ENCODE assay signal across 13 cellular contexts in genomic region chr19:46759817-46760333, GRCh38. TPM values are rescaled to one million over a fixed set of nuclear protein-coding genes. Genes with fewer than 3 reads are reported as not detected.
DNase-seq lines count a peak whose midpoint lies in the region; ATAC-seq and TF ChIP-seq lines count a peak whose summit lies in the region.
"Had no signal": no experiment of that assay in that cellular context is flagged by ENCODE, and none has a peak within 500 bp of the region (broad histone marks: within the 10 kb centered on the region; RNA-seq: fewer than 3 reads in every experiment).

No MANE protein-coding gene starts in this region.

- H3K4ac ChIP-seq in trophoblast cell (ENCODE audit: low read depth, low read length) = no peak overlapping the region

- peak; percentile 39 for DNase-seq in H4 (ENCODE audit: low spot score)
- peak; percentile 62 for DNase-seq in amniotic stem cell (lab: John Stamatoyannopoulos, UW)
- DNase-seq in fibroblast of villous mesenchyme (ENCODE audit: low read depth) = peak; percentile 87
- no peak for DNase-seq in activated T-helper 1 cell treated with anti-CD3 and anti-CD28 coated beads, Interleukin-12 subunit alpha, Interleukin-12 subunit beta, Interleukin-2, Interleukin-4 antibody, amounts not matched to agents 30 ng/mL and 10 ng/mL and 1 ng/mL, durations not matched to agents 14 hours and 24 hours and 36 hours (ENCODE audit: low spot score)
- DNase-seq in activated CD4-positive, alpha-beta T cell treated with anti-CD3 and anti-CD28 coated beads, Interleukin-2, amount 50 U/mL, for 4 hours = no peak
- no peak for DNase-seq in trophoblast cell
- DNase-seq: activated CD8-positive, alpha-beta memory T cell treated with anti-CD3 and anti-CD28 coated beads, Interleukin-2, amount 50 U/mL, for 4 hours; cerebellar nuclear complex; NCI-H526 treated with DMSO at 0.1 percent for 48 hours; T-helper 1 cell had no signal

- H3K4me3 ChIP-seq in fibroblast of villous mesenchyme (ENCODE audit: low read depth, low read length) = no peak overlapping the region
- no peak overlapping the region for H3K4me3 ChIP-seq in skin epidermis
- H3K4me3 ChIP-seq in trophoblast cell (ENCODE audit: low read depth, low read length) = no peak overlapping the region
- H3K4me3 ChIP-seq: tibial artery had no signal

- H4K8ac ChIP-seq in trophoblast cell (ENCODE audit: low read depth, low read length) = no peak overlapping the region

- H3K36me3 Mint-ChIP-seq in activated T-helper 1 cell treated with anti-CD3 and anti-CD28 coated beads, Interleukin-12 subunit alpha, Interleukin-12 subunit beta, Interleukin-2, Interleukin-4 antibody, amounts not matched to agents 30 ng/mL and 10 ng/mL and 1 ng/mL, durations not matched to agents 14 hours and 24 hours and 36 hours (ENCODE audit: low read depth) = peaks cover 4% of the 10 kb centered on the region

- no peaks in the 10 kb centered on the region for H3K4me1 Mint-ChIP-seq in activated T-helper 1 cell treated with anti-CD3 and anti-CD28 coated beads, Interleukin-12 subunit alpha, Interleukin-12 subunit beta, Interleukin-2, Interleukin-4 antibody, amounts not matched to agents 30 ng/mL and 10 ng/mL and 1 ng/mL, durations not matched to agents 14 hours and 24 hours and 36 hours (ENCODE audit: low read depth)

- no peak for TF ChIP-seq CTCF in fibroblast of villous mesenchyme (IDR thresholded peaks at IDR 0.05; ENCODE audit: insufficient read depth, low read depth, low read length)

- H3K27ac Mint-ChIP-seq in activated T-helper 1 cell treated with anti-CD3 and anti-CD28 coated beads, Interleukin-12 subunit alpha, Interleukin-12 subunit beta, Interleukin-2, Interleukin-4 antibody, amounts not matched to agents 30 ng/mL and 10 ng/mL and 1 ng/mL, durations not matched to agents 14 hours and 24 hours and 36 hours = no peak overlapping the region

- no peaks in the 10 kb centered on the region for H3K9me3 Mint-ChIP-seq in activated T-helper 1 cell treated with anti-CD3 and anti-CD28 coated beads, Interleukin-12 subunit alpha, Interleukin-12 subunit beta, Interleukin-2, Interleukin-4 antibody, amounts not matched to agents 30 ng/mL and 10 ng/mL and 1 ng/mL, durations not matched to agents 14 hours and 24 hours and 36 hours

- H3K4me1 ChIP-seq in trophoblast cell (ENCODE audit: control insufficient read depth in 1 of 2, insufficient read depth in 2 of 2, low read length in 2 of 2) = no peaks in the 10 kb centered on the region

- H3K14ac ChIP-seq in trophoblast cell (ENCODE audit: low read length) = no peak overlapping the region

- H3K27me3 Mint-ChIP-seq in activated T-helper 1 cell treated with anti-CD3 and anti-CD28 coated beads, Interleukin-12 subunit alpha, Interleukin-12 subunit beta, Interleukin-2, Interleukin-4 antibody, amounts not matched to agents 30 ng/mL and 10 ng/mL and 1 ng/mL, durations not matched to agents 14 hours and 24 hours and 36 hours (ENCODE audit: insufficient read depth) = no peaks in the 10 kb centered on the region

- H2BK120ac ChIP-seq in trophoblast cell (ENCODE audit: insufficient read depth, low read length, poor library complexity) = no peak overlapping the region

- no peak overlapping the region for H3K18ac ChIP-seq in trophoblast cell (ENCODE audit: low read length)

- no peak overlapping the region for H3K9ac ChIP-seq in trophoblast cell (ENCODE audit: low read length)

- no peak overlapping the region for H3K4me3 Mint-ChIP-seq in activated T-helper 1 cell treated with anti-CD3 and anti-CD28 coated beads, Interleukin-12 subunit alpha, Interleukin-12 subunit beta, Interleukin-2, Interleukin-4 antibody, amounts not matched to agents 30 ng/mL and 10 ng/mL and 1 ng/mL, durations not matched to agents 14 hours and 24 hours and 36 hours

- H3K79me2 ChIP-seq in trophoblast cell (ENCODE audit: control insufficient read depth, insufficient read depth, low read length, poor library complexity) = no peaks in the 10 kb centered on the region

- no peak overlapping the region for H2BK5ac ChIP-seq in trophoblast cell (ENCODE audit: low read depth, low read length, poor library complexity)

- H4K12ac ChIP-seq in trophoblast cell (ENCODE audit: low read depth, low read length) = no peak overlapping the region

- intact Hi-C loops in activated T-helper 1 cell treated with anti-CD3 and anti-CD28 coated beads, Interleukin-12 subunit alpha, Interleukin-12 subunit beta, Interleukin-2, Interleukin-4 antibody, amounts not matched to agents 30 ng/mL and 10 ng/mL and 1 ng/mL, durations not matched to agents 14 hours and 24 hours and 36 hours (cut with micrococcal nuclease) = no loop called here

- H3K23ac ChIP-seq in trophoblast cell (ENCODE audit: low read length) = no peak overlapping the region

- H3K4me2 ChIP-seq in trophoblast cell (ENCODE audit: low read length) = no peak overlapping the region

- whole genome bisulfite sequencing in trophoblast cell (ENCODE audit: extremely low coverage, insufficient coverage, insufficient read length) = no CpG with 5 or more reads among the region's 7 CpGs

- H2AK5ac ChIP-seq in trophoblast cell (ENCODE audit: low read length) = no peak overlapping the region

- no peak overlapping the region for H4K91ac ChIP-seq in trophoblast cell (ENCODE audit: low read depth, low read length)

- H3K27ac ChIP-seq in skin epidermis = peak overlapping the region in 14 of 21 experiments; percentile 14 to 78 (median 42)
- H3K27ac ChIP-seq in trophoblast cell (ENCODE audit: low read depth, low read length) = no peak overlapping the region

- H2AFZ ChIP-seq in trophoblast cell (ENCODE audit: insufficient read depth, low read length, poor library complexity) = no peak overlapping the region

- ATAC-seq in GM21717 (IDR thresholded peaks at IDR 0.05; ENCODE audit: unreplicated experiment) = no peak

- peaks cover 19 to 25% of the 10 kb centered on the region in 2 experiments for H3K36me3 ChIP-seq in trophoblast cell (ENCODE audit: control insufficient read depth in 1 of 2, insufficient read depth in 2 of 2, low read length in 2 of 2)

- H2BK12ac ChIP-seq in trophoblast cell (ENCODE audit: low read length) = no peak overlapping the region

- peaks cover 2% of the 10 kb centered on the region for H3K9me3 ChIP-seq in trophoblast cell (ENCODE audit: insufficient read depth, low read depth, low read length)
- H3K9me3 ChIP-seq: tibial artery had no signal

- H3K27me3 ChIP-seq in trophoblast cell (ENCODE audit: insufficient read depth, low read length) = no peaks in the 10 kb centered on the region
- H3K27me3 ChIP-seq: tibial artery had no signal

- H3K79me1 ChIP-seq in trophoblast cell (ENCODE audit: low read length) = no peaks in the 10 kb centered on the region

RNA-seq across cellular contexts. Expression of gene STRN4, which starts 13.6 kb away (rescaled TPM):
- 29.9 and 33.5 TPM in 2 replicates for total RNA-seq in H4 (2014; rRNA removed; shearing (Covaris generic))
- total RNA-seq in fibroblast of villous mesenchyme = 66.5 and 75.1 TPM in 2 replicates
- total RNA-seq in activated T-helper 1 cell treated with anti-CD3 and anti-CD28 coated beads, Interleukin-12 subunit alpha, Interleukin-12 subunit beta, Interleukin-2, Interleukin-4 antibody, amounts not matched to agents 30 ng/mL and 10 ng/mL and 1 ng/mL, durations not matched to agents 14 hours and 24 hours and 36 hours = 106 and 116 TPM in 2 replicates
- polyA plus RNA-seq in trophoblast cell (2013) = 65.1 and 66.3 TPM in 2 replicates

RNA-seq across cellular contexts. Expression of gene FKRP, which starts 14.0 kb away (rescaled TPM):
- total RNA-seq in H4 (2014; rRNA removed; shearing (Covaris generic)) = 16.2 and 33.4 TPM in 2 replicates
- total RNA-seq in fibroblast of villous mesenchyme = 18.1 and 19.6 TPM in 2 replicates
- total RNA-seq in activated T-helper 1 cell treated with anti-CD3 and anti-CD28 coated beads, Interleukin-12 subunit alpha, Interleukin-12 subunit beta, Interleukin-2, Interleukin-4 antibody, amounts not matched to agents 30 ng/mL and 10 ng/mL and 1 ng/mL, durations not matched to agents 14 hours and 24 hours and 36 hours = 25.1 and 26.6 TPM in 2 replicates
- polyA plus RNA-seq in trophoblast cell (2013) = 20.5 TPM in 2 replicates

RNA-seq across cellular contexts. Expression of gene SLC1A5, which starts 28.5 kb away (rescaled TPM):
- total RNA-seq in H4 (2014; rRNA removed; shearing (Covaris generic)) = 159 and 163 TPM in 2 replicates
- 196 and 224 TPM in 2 replicates for total RNA-seq in fibroblast of villous mesenchyme
- total RNA-seq in activated T-helper 1 cell treated with anti-CD3 and anti-CD28 coated beads, Interleukin-12 subunit alpha, Interleukin-12 subunit beta, Interleukin-2, Interleukin-4 antibody, amounts not matched to agents 30 ng/mL and 10 ng/mL and 1 ng/mL, durations not matched to agents 14 hours and 24 hours and 36 hours = 264 and 267 TPM in 2 replicates
- polyA plus RNA-seq in trophoblast cell (2013) = 134 and 139 TPM in 2 replicates

RNA-seq across cellular contexts. Expression of gene PRKD2, which starts 43.0 kb away (rescaled TPM):
- 14.3 and 18.0 TPM in 2 replicates for total RNA-seq in H4 (2014; rRNA removed; shearing (Covaris generic))
- total RNA-seq in fibroblast of villous mesenchyme = 11.7 and 12.2 TPM in 2 replicates
- 88.6 and 92.9 TPM in 2 replicates for total RNA-seq in activated T-helper 1 cell treated with anti-CD3 and anti-CD28 coated beads, Interleukin-12 subunit alpha, Interleukin-12 subunit beta, Interleukin-2, Interleukin-4 antibody, amounts not matched to agents 30 ng/mL and 10 ng/mL and 1 ng/mL, durations not matched to agents 14 hours and 24 hours and 36 hours
- 69.9 and 71.7 TPM in 2 replicates for polyA plus RNA-seq in trophoblast cell (2013)

Comparison
In these comparisons a context has a peak if more than half of its experiments do, and no peak if none do; other contexts are left out.
1. DNase-seq: peak in H4 (single experiment), amniotic stem cell (single experiment) and fibroblast of villous mesenchyme (single experiment); none in activated T-helper 1 cell treated with anti-CD3 and anti-CD28 coated beads, Interleukin-12 subunit alpha, Interleukin-12 subunit beta, Interleukin-2, Interleukin-4 antibody, amounts not matched to agents 30 ng/mL and 10 ng/mL and 1 ng/mL, durations not matched to agents 14 hours and 24 hours and 36 hours (single experiment), activated CD4-positive, alpha-beta T cell treated with anti-CD3 and anti-CD28 coated beads, Interleukin-2, amount 50 U/mL, for 4 hours (0 of 2) and trophoblast cell (0 of 2).